In the genomic region with DNA sequence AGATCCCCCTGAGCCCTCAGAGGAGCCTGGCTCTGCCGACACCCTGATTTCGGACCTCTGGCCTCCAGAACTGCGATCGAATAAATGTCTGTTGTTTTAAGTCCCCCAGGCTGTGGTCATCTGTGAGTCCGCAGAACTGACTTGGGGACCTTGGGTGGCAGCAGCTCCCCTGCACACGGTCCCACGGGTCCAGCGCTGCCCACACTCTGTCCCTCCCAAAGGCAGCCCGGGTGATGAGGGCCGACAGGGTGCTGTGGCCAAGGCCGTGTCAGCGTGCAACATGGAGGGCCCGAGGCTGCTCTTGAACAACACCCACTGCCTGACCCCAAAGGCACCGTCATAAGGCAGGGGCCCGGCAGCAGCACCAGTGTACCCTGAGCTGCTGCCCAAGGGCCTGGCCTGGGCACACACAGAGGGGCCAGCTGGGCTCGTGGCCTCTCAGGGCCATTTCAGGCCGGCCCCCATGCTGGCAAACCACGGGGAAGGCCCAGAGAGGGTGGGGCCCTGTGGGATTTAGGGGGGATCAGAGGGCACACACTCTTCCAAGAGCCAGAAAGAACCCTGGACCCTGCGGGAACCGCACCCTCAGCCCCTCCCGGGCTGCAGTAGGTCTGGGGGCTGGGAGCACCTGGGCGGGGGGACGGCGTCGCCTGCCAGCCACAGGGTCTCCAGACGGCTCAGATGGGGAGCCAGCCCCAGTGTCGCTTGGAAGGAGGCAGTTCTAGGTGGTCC, we compare ENCODE assay signal across 1 cellular context.
TF ChIP-seq lines count a peak whose summit lies in the region.

No MANE protein-coding gene starts in this region.

TF ChIP-seq in WTC11, 78 proteins besides CTCF, POLR2A, EP300 and RAD21:
- TF ChIP-seq, protein P1, sequence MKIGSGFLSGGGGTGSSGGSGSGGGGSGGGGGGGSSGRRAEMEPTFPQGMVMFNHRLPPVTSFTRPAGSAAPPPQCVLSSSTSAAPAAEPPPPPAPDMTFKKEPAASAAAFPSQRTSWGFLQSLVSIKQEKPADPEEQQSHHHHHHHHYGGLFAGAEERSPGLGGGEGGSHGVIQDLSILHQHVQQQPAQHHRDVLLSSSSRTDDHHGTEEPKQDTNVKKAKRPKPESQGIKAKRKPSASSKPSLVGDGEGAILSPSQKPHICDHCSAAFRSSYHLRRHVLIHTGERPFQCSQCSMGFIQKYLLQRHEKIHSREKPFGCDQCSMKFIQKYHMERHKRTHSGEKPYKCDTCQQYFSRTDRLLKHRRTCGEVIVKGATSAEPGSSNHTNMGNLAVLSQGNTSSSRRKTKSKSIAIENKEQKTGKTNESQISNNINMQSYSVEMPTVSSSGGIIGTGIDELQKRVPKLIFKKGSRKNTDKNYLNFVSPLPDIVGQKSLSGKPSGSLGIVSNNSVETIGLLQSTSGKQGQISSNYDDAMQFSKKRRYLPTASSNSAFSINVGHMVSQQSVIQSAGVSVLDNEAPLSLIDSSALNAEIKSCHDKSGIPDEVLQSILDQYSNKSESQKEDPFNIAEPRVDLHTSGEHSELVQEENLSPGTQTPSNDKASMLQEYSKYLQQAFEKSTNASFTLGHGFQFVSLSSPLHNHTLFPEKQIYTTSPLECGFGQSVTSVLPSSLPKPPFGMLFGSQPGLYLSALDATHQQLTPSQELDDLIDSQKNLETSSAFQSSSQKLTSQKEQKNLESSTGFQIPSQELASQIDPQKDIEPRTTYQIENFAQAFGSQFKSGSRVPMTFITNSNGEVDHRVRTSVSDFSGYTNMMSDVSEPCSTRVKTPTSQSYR (CRISPR knock-in tag; IDR thresholded peaks at IDR 0.05), result no peak
- TF ChIP-seq, protein P2, sequence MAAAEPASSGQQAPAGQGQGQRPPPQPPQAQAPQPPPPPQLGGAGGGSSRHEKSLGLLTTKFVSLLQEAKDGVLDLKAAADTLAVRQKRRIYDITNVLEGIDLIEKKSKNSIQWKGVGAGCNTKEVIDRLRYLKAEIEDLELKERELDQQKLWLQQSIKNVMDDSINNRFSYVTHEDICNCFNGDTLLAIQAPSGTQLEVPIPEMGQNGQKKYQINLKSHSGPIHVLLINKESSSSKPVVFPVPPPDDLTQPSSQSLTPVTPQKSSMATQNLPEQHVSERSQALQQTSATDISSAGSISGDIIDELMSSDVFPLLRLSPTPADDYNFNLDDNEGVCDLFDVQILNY (CRISPR knock-in tag; IDR thresholded peaks at IDR 0.05), result no peak
- TF ChIP-seq, protein P3, sequence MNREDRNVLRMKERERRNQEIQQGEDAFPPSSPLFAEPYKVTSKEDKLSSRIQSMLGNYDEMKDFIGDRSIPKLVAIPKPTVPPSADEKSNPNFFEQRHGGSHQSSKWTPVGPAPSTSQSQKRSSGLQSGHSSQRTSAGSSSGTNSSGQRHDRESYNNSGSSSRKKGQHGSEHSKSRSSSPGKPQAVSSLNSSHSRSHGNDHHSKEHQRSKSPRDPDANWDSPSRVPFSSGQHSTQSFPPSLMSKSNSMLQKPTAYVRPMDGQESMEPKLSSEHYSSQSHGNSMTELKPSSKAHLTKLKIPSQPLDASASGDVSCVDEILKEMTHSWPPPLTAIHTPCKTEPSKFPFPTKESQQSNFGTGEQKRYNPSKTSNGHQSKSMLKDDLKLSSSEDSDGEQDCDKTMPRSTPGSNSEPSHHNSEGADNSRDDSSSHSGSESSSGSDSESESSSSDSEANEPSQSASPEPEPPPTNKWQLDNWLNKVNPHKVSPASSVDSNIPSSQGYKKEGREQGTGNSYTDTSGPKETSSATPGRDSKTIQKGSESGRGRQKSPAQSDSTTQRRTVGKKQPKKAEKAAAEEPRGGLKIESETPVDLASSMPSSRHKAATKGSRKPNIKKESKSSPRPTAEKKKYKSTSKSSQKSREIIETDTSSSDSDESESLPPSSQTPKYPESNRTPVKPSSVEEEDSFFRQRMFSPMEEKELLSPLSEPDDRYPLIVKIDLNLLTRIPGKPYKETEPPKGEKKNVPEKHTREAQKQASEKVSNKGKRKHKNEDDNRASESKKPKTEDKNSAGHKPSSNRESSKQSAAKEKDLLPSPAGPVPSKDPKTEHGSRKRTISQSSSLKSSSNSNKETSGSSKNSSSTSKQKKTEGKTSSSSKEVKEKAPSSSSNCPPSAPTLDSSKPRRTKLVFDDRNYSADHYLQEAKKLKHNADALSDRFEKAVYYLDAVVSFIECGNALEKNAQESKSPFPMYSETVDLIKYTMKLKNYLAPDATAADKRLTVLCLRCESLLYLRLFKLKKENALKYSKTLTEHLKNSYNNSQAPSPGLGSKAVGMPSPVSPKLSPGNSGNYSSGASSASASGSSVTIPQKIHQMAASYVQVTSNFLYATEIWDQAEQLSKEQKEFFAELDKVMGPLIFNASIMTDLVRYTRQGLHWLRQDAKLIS (CRISPR knock-in tag; IDR thresholded peaks at IDR 0.05; ENCODE audit: borderline replicate concordance), result no peak
- TF ChIP-seq ZNF317 (CRISPR knock-in tag; IDR thresholded peaks at IDR 0.05; ENCODE audit: borderline replicate concordance, low read depth) (no peak), MYBL2 (CRISPR knock-in tag; IDR thresholded peaks at IDR 0.05) (no peak), TCF7 (CRISPR knock-in tag; IDR thresholded peaks at IDR 0.05; ENCODE audit: low read depth) (no peak), GABPB1 (CRISPR knock-in tag; IDR thresholded peaks at IDR 0.05) (no peak)
- TF ChIP-seq, protein P4, sequence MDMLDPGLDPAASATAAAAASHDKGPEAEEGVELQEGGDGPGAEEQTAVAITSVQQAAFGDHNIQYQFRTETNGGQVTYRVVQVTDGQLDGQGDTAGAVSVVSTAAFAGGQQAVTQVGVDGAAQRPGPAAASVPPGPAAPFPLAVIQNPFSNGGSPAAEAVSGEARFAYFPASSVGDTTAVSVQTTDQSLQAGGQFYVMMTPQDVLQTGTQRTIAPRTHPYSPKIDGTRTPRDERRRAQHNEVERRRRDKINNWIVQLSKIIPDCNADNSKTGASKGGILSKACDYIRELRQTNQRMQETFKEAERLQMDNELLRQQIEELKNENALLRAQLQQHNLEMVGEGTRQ (CRISPR knock-in tag; IDR thresholded peaks at IDR 0.05), result no peak
- TF ChIP-seq, protein P5, sequence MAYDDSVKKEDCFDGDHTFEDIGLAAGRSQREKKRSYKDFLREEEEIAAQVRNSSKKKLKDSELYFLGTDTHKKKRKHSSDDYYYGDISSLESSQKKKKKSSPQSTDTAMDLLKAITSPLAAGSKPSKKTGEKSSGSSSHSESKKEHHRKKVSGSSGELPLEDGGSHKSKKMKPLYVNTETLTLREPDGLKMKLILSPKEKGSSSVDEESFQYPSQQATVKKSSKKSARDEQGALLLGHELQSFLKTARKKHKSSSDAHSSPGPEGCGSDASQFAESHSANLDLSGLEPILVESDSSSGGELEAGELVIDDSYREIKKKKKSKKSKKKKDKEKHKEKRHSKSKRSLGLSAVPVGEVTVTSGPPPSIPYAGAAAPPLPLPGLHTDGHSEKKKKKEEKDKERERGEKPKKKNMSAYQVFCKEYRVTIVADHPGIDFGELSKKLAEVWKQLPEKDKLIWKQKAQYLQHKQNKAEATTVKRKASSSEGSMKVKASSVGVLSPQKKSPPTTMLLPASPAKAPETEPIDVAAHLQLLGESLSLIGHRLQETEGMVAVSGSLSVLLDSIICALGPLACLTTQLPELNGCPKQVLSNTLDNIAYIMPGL (CRISPR knock-in tag; IDR thresholded peaks at IDR 0.05), result no peak
- TF ChIP-seq, protein P6, sequence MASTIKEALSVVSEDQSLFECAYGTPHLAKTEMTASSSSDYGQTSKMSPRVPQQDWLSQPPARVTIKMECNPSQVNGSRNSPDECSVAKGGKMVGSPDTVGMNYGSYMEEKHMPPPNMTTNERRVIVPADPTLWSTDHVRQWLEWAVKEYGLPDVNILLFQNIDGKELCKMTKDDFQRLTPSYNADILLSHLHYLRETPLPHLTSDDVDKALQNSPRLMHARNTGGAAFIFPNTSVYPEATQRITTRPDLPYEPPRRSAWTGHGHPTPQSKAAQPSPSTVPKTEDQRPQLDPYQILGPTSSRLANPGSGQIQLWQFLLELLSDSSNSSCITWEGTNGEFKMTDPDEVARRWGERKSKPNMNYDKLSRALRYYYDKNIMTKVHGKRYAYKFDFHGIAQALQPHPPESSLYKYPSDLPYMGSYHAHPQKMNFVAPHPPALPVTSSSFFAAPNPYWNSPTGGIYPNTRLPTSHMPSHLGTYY (CRISPR knock-in tag; IDR thresholded peaks at IDR 0.05), result no peak
